ENCODE assay signal across 16 cellular contexts in the genomic region with DNA sequence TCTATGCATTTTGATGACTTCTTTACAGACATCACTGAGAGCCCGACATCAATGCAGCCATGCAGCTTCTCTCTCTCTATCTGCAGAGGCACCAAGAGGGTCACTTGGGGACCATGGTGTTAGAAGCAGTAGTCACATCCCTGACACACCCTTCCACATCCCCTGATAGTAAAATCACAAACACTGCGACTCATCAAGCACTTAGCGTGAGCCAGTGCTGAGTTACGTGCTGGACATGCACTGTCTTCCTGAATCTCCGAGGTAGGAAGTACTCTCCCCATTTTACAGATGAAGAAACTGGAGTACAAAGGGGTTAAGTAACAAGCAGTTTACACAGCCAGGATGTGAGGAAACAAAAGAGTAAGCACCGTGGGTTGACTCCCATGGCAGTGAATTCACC.
DNase-seq lines count a peak whose midpoint lies in the region; TF ChIP-seq lines count a peak whose summit lies in the region.
"Had no signal": no experiment of that assay in that cellular context is flagged by ENCODE, and none has a peak within 500 bp of the region (broad histone marks: within the 10 kb centered on the region; RNA-seq: fewer than 3 reads in every experiment).

No MANE protein-coding gene starts in this region.

- H3K27ac Mint-ChIP-seq in Calu3 (ENCODE audit: unreplicated experiment) = peak overlapping the region; percentile 6

- H3K4me3 ChIP-seq in fibroblast of mammary gland (ENCODE audit: control insufficient read depth, low read depth, low read length) = no peak overlapping the region
- H3K4me3 ChIP-seq: BLaER1 treated with 17β-estradiol and CSF1 and Interleukin-3, amounts not matched to agents 10 nM and 100 nM; SJSA1 had no signal

- intact Hi-C loops in Calu3 (cut with micrococcal nuclease; ENCODE audit: unreplicated experiment) = no loop called here

- no TSS peak for BruUV-seq in Calu3 (replicated peaks; lab: Mats Ljungman, UMichigan)

- DNase-seq in Calu3 (no peak), ELR (ENCODE audit: low read depth) (peak; percentile 61), RPMI7951 (ENCODE audit: low read depth) (peak; percentile 30), fibroblast of mammary gland (ENCODE audit: low read depth) (peak; percentile 33), Kasumi-1 (lab: John Stamatoyannopoulos, UW) (no peak), COLO668 (lab: John Stamatoyannopoulos, UW; ENCODE audit: unreplicated experiment) (no peak)
- DNase-seq in stimulated activated CD4-positive, alpha-beta T cell treated with anti-CD3 and anti-CD28 coated beads, Interleukin-2, amount 100 ng/mL, for 24 hours = no peak
- DNase-seq: Caco-2, DMS153, KG1, NCI-H1417 treated with DMSO at 0.1 percent for 48 hours, NCI-H187 treated with DMSO at 0.1 percent for 48 hours, NCI-H345, NCI-H526 had no signal

- H3K9me3 Mint-ChIP-seq in Calu3 (ENCODE audit: low read depth, unreplicated experiment) = no peaks in the 10 kb centered on the region

- CTCF ChIA-PET in Calu3 (lab: Charles Lee) = no interaction called here

- peaks cover 24% of the 10 kb centered on the region for H3K36me3 Mint-ChIP-seq in Calu3 (ENCODE audit: insufficient read depth, unreplicated experiment)

- TF ChIP-seq CTCF in Calu3 (IDR thresholded peaks at IDR 0.05; ENCODE audit: unreplicated experiment) (no peak), fibroblast of mammary gland (conservative IDR thresholded peaks at IDR 0.05; ENCODE audit: control insufficient read depth, insufficient read depth, low read depth, low read length) (no peak)

- no peak overlapping the region for H3K4me3 Mint-ChIP-seq in Calu3 (ENCODE audit: low read depth, unreplicated experiment)

- H3K27me3 Mint-ChIP-seq in Calu3 (ENCODE audit: unreplicated experiment) = no peaks in the 10 kb centered on the region

- H3K4me1 Mint-ChIP-seq in Calu3 (ENCODE audit: low read depth, unreplicated experiment) = no peaks in the 10 kb centered on the region

Comparison
In these comparisons a context has a peak if more than half of its experiments do, and no peak if none do; other contexts are left out.
1. DNase-seq: peak in ELR (single experiment), RPMI7951 (single experiment) and fibroblast of mammary gland (single experiment); none in Calu3 (single experiment), Kasumi-1 (0 of 2), stimulated activated CD4-positive, alpha-beta T cell treated with anti-CD3 and anti-CD28 coated beads, Interleukin-2, amount 100 ng/mL, for 24 hours (0 of 2) and COLO668 (single experiment).